ENCODE assay signal across 8 cellular contexts in genomic region chr2:240557808-240558207, GRCh38. TPM values are rescaled to one million over a fixed set of nuclear protein-coding genes. Genes with fewer than 3 reads are reported as not detected.
DNase-seq lines count a peak whose midpoint lies in the region; ATAC-seq and TF ChIP-seq lines count a peak whose summit lies in the region.

ANKMY1 (minus strand) TSS chr2:240557988; CDS start chr2:240557335, 653 bp downstream.

- peak within 1 kb of the TSS; percentile 64 for H3K4me3 ChIP-seq in left ventricle myocardium inferior

- ATAC-seq in SK-N-SH treated with all-trans-retinoic acid at 6 μM for 48 hours (peak; percentile 63), HG03097 (IDR thresholded peaks at IDR 0.05; ENCODE audit: low FRiP score, unreplicated experiment) (no peak)

- H3K36me3 Mint-ChIP-seq in progenitor cell of endocrine pancreas (ENCODE audit: insufficient read depth) = peaks cover 1% of the 10 kb centered on the region

- H3K27me3 Mint-ChIP-seq in progenitor cell of endocrine pancreas = peaks cover 3% of the 10 kb centered on the region

- DNase-seq in ELR (ENCODE audit: low read depth) (peak; percentile 81), amniotic epithelial cell (ENCODE audit: low read depth) (peak; percentile 61), left ventricle myocardium inferior (peak; percentile 69), progenitor cell of endocrine pancreas (ENCODE audit: low spot score, unreplicated experiment) (peak; percentile 65), NCI-H1436 treated with DMSO at 0.1 percent for 48 hours (lab: John Stamatoyannopoulos, UW) (no peak), NCI-H2081 (lab: John Stamatoyannopoulos, UW) (no peak)

- intact Hi-C loops in left ventricle myocardium inferior (cut with micrococcal nuclease) = no loop called here

- H3K27ac Mint-ChIP-seq in progenitor cell of endocrine pancreas = peak within 1 kb of the TSS; percentile 56

- TF ChIP-seq CTCF in left ventricle myocardium inferior (IDR thresholded peaks at IDR 0.05; ENCODE audit: borderline replicate concordance) = no peak
- TF ChIP-seq CTCF in progenitor cell of endocrine pancreas (IDR thresholded peaks at IDR 0.05; ENCODE audit: unreplicated experiment) = no peak

- no peaks in the 10 kb centered on the region for H3K9me3 ChIP-seq in left ventricle myocardium inferior (replicated peaks)

- no peaks in the 10 kb centered on the region for H3K27me3 ChIP-seq in left ventricle myocardium inferior (ENCODE audit: low read depth)

- no peak within 1 kb of the TSS for H3K27ac ChIP-seq in left ventricle myocardium inferior (replicated peaks)

- H3K36me3 ChIP-seq in left ventricle myocardium inferior = peaks cover 17% of the 10 kb centered on the region

- no peaks in the 10 kb centered on the region for H3K9me3 Mint-ChIP-seq in progenitor cell of endocrine pancreas (ENCODE audit: low read depth)

- H3K4me1 ChIP-seq in left ventricle myocardium inferior = peaks cover 66% of the 10 kb centered on the region

- peaks cover 9% of the 10 kb centered on the region for H3K4me1 Mint-ChIP-seq in progenitor cell of endocrine pancreas (ENCODE audit: low read depth)

- H3K4me3 Mint-ChIP-seq in progenitor cell of endocrine pancreas (ENCODE audit: low read depth) = peak within 1 kb of the TSS; percentile 49

TF ChIP-seq in SK-N-SH treated with all-trans-retinoic acid at 6 μM for 48 hours, 23 proteins besides CTCF, POLR2A, EP300 and RAD21:
- no peak for TF ChIP-seq PATZ1 (CRISPR knock-in tag; IDR thresholded peaks at IDR 0.05; ENCODE audit: borderline replicate concordance)
- TF ChIP-seq ISL1 (CRISPR knock-in tag; IDR thresholded peaks at IDR 0.05) = no peak
- no peak for TF ChIP-seq ZC3H10 (CRISPR knock-in tag; IDR thresholded peaks at IDR 0.05)
- TF ChIP-seq ZFP3 (CRISPR knock-in tag; IDR thresholded peaks at IDR 0.05) = no peak
- no peak for TF ChIP-seq CREB5 (CRISPR knock-in tag; IDR thresholded peaks at IDR 0.05; ENCODE audit: low read depth)
- TF ChIP-seq TCF4 (CRISPR knock-in tag; IDR thresholded peaks at IDR 0.05; ENCODE audit: borderline replicate concordance) = no peak
- no peak for TF ChIP-seq TOX (CRISPR knock-in tag; IDR thresholded peaks at IDR 0.05; ENCODE audit: borderline replicate concordance)
- no peak for TF ChIP-seq ZNF8 (CRISPR knock-in tag; IDR thresholded peaks at IDR 0.05)
- no peak for TF ChIP-seq TSHZ2 (CRISPR knock-in tag; IDR thresholded peaks at IDR 0.05)
- TF ChIP-seq CSRNP3 (CRISPR knock-in tag; IDR thresholded peaks at IDR 0.05) = no peak
- no peak for TF ChIP-seq PPARA (CRISPR knock-in tag; IDR thresholded peaks at IDR 0.05; ENCODE audit: borderline replicate concordance)

RNA-seq across cellular contexts. Expression of gene ANKMY1, which starts in this region (rescaled TPM):
- total RNA-seq in left ventricle myocardium inferior = 4.0 TPM
- 29.0 and 29.2 TPM in 2 replicates for total RNA-seq in progenitor cell of endocrine pancreas

Comparison
In these comparisons a context has a peak if more than half of its experiments do, and no peak if none do; other contexts are left out.
1. DNase-seq: peak in ELR (single experiment), amniotic epithelial cell (single experiment), left ventricle myocardium inferior (single experiment) and progenitor cell of endocrine pancreas (single experiment); none in NCI-H1436 treated with DMSO at 0.1 percent for 48 hours (single experiment) and NCI-H2081 (0 of 2).